ENCODE assay signal across 34 cellular contexts in genomic region chr17:8386841-8387240, GRCh38. TPM values are rescaled to one million over a fixed set of nuclear protein-coding genes. Genes with fewer than 3 reads are reported as not detected.
DNase-seq lines count a peak whose midpoint lies in the region; ATAC-seq and TF ChIP-seq lines count a peak whose summit lies in the region.
"Had no signal": no experiment of that assay in that cellular context is flagged by ENCODE, and none has a peak within 500 bp of the region (broad histone marks: within the 10 kb centered on the region; RNA-seq: fewer than 3 reads in every experiment).

No MANE protein-coding gene starts in this region.

- H3K36me3 Mint-ChIP-seq in CD4-positive, alpha-beta T cell (ENCODE audit: low read depth): peaks cover 21% of the 10 kb centered on the region
- H3K36me3 Mint-ChIP-seq in WTC11: peaks cover 12% of the 10 kb centered on the region
- H3K36me3 Mint-ChIP-seq in naive thymus-derived CD8-positive, alpha-beta T cell: peaks cover 0 to 11% (median 6%) of the 10 kb centered on the region in 3 donors

- H3K79me1 ChIP-seq in IMR-90 (ENCODE audit: low read depth in 1 of 2, low read length in 2 of 2): peaks cover 0 to 15% of the 10 kb centered on the region in 2 experiments; a peak in 2 of 4 replicates

- H3K9me3 Mint-ChIP-seq in CD4-positive, alpha-beta T cell: no peaks in the 10 kb centered on the region
- no peaks in the 10 kb centered on the region for H3K9me3 Mint-ChIP-seq in WTC11
- H3K9me3 Mint-ChIP-seq in naive thymus-derived CD8-positive, alpha-beta T cell: no peaks in the 10 kb centered on the region
- H3K9me3 Mint-ChIP-seq: activated CD4-positive, alpha-beta memory T cell treated with anti-CD3 and anti-CD28 coated beads for 36 hours; activated naive CD4-positive, alpha-beta T cell treated with anti-CD3 and anti-CD28 coated beads for 36 hours; CD14-positive monocyte; stimulated activated effector memory CD8-positive, alpha-beta T cell treated with anti-CD3 and anti-CD28 coated beads, Interleukin-12 subunit alpha, Interleukin-12 subunit beta, amount 100 ng/mL, for 72 hours had no signal

- H3K9me3 ChIP-seq in CD4-positive, alpha-beta T cell (ENCODE audit: control insufficient read depth, low read length): no peaks in the 10 kb centered on the region
- H3K9me3 ChIP-seq in IMR-90 (ENCODE audit: control insufficient read depth, insufficient read depth, low read length): no peaks in the 10 kb centered on the region
- H3K9me3 ChIP-seq in transverse colon: no peaks in the 10 kb centered on the region
- H3K9me3 ChIP-seq in gastrocnemius medialis: no peaks in the 10 kb centered on the region
- H3K9me3 ChIP-seq: ascending aorta, heart right ventricle, psoas muscle, thoracic aorta had no signal

- 0 out of 2 replicates have a peak overlapping the region, but pooled peaks have one; percentile 17 for H4K91ac ChIP-seq in IMR-90 (ENCODE audit: insufficient read depth, low read depth, low read length)

- WGBS in IMR-90 (ENCODE audit: extremely low coverage in 2 of 2, insufficient read length in 1 of 2), 2 experiments: no CpG with 5 or more reads among the region's 6 CpGs
- WGBS in transverse colon (ENCODE audit: low coverage in 1 of 2), 2 donors: 71 to 84% methylated on average over 6 of the region's 6 CpGs

- H3K4ac ChIP-seq in IMR-90 (ENCODE audit: low read depth, low read length): no peak overlapping the region; the same call in 1 of the 2 replicates

- in situ Hi-C loops in IMR-90 (cut with MboI; ENCODE audit: low sequenced_read_pairs): no loop called here
- in situ Hi-C loops in transverse colon (cut with MboI; ENCODE audit: low pct_ligation_motif_present in 1 of 4, low pct_unique_long_range_greater_than_20kb in 1 of 4, low sequenced_read_pairs in 3 of 4): no loop called here
- in situ Hi-C loops in gastrocnemius medialis (cut with MboI; ENCODE audit: low sequenced_read_pairs in 4 of 4): no loop called here

- H3K18ac ChIP-seq in IMR-90 (ENCODE audit: low read depth, low read length): no peak overlapping the region

- no peak overlapping the region for H2BK20ac ChIP-seq in IMR-90 (ENCODE audit: low read depth, low read length)

- H3K9ac ChIP-seq in IMR-90 (ENCODE audit: low read depth, low read length): no peak overlapping the region

- peaks cover 14% of the 10 kb centered on the region for H3K4me1 ChIP-seq in IMR-90 (ENCODE audit: control insufficient read depth, insufficient read depth, low read length)
- peaks cover 5 to 23% (median 16%) of the 10 kb centered on the region in 4 donors for H3K4me1 ChIP-seq in transverse colon
- peaks cover 8 to 11% of the 10 kb centered on the region in 2 donors for H3K4me1 ChIP-seq in gastrocnemius medialis

- H4K5ac ChIP-seq in IMR-90 (ENCODE audit: low read depth, low read length): no peak overlapping the region

- H3K4me3 ChIP-seq in IMR-90 (ENCODE audit: insufficient read depth, low read depth, low read length) (no peak overlapping the region), transverse colon (no peak overlapping the region), gastrocnemius medialis (no peak overlapping the region)
- H3K4me3 ChIP-seq: ascending aorta, dorsolateral prefrontal cortex, heart right ventricle, psoas muscle, skin epidermis, thoracic aorta had no signal

- CTCF ChIA-PET in CD4-positive, alpha-beta T cell (lab: Charles Lee): interaction anchor here (0.7 to 1.2 kb wide), 2 partner anchors 10 to 1151 kb away, joined by 3 to 4 read pairs; no protein-coding TSS in a partner anchor
- CTCF ChIA-PET in IMR-90 (lab: Yijun Ruan, JAX) (interaction anchor here (1.2 kb wide), 1 partner anchor 23 kb away, joined by 5 read pairs; no protein-coding TSS in a partner anchor), WTC11 (lab: Charles Lee) (interaction anchor here (0.8 to 1.6 kb wide), 3 partner anchors 23 to 399 kb away, joined by 3 to 5 read pairs (median 4); no protein-coding TSS in a partner anchor)

- no peak overlapping the region for H2AK9ac ChIP-seq in IMR-90 (replicated peaks; ENCODE audit: low read depth, low read length, poor library complexity)

- H3K27ac Mint-ChIP-seq in CD4-positive, alpha-beta T cell: peak overlapping the region; percentile 42
- 0 out of 2 replicates have a peak overlapping the region, but pooled peaks have one; percentile 11 for H3K27ac Mint-ChIP-seq in WTC11
- H3K27ac Mint-ChIP-seq in naive thymus-derived CD8-positive, alpha-beta T cell: peak overlapping the region in 7 of 10 donors; percentile 20 to 83 (median 44)
- H3K27ac Mint-ChIP-seq: activated CD4-positive, alpha-beta memory T cell treated with anti-CD3 and anti-CD28 coated beads for 36 hours; activated naive CD4-positive, alpha-beta T cell treated with anti-CD3 and anti-CD28 coated beads for 36 hours had no signal

- peak overlapping the region; percentile 76 for H3K4me3 Mint-ChIP-seq in CD4-positive, alpha-beta T cell
- H3K4me3 Mint-ChIP-seq in WTC11: no peak overlapping the region
- H3K4me3 Mint-ChIP-seq in naive thymus-derived CD8-positive, alpha-beta T cell: peak overlapping the region in 2 of 10 donors; percentile 5 to 37
- H3K4me3 Mint-ChIP-seq: activated CD4-positive, alpha-beta memory T cell treated with anti-CD3 and anti-CD28 coated beads for 36 hours; activated naive CD4-positive, alpha-beta T cell treated with anti-CD3 and anti-CD28 coated beads for 36 hours; CD14-positive monocyte; stimulated activated effector memory CD8-positive, alpha-beta T cell treated with anti-CD3 and anti-CD28 coated beads, Interleukin-12 subunit alpha, Interleukin-12 subunit beta, amount 100 ng/mL, for 72 hours had no signal

- H2BK5ac ChIP-seq in IMR-90 (ENCODE audit: low read depth, low read length, poor library complexity, severe bottlenecking): no peak overlapping the region

- no peak for TF ChIP-seq EP300 in transverse colon (IDR thresholded peaks at IDR 0.05; ENCODE audit: low read depth)

- H3K27ac ChIP-seq in CD4-positive, alpha-beta T cell (ENCODE audit: low read depth, low read length): no peak overlapping the region
- no peak overlapping the region for H3K27ac ChIP-seq in IMR-90 (ENCODE audit: insufficient read depth, low read length)
- no peak overlapping the region for H3K27ac ChIP-seq in transverse colon
- no peak overlapping the region for H3K27ac ChIP-seq in gastrocnemius medialis
- H3K27ac ChIP-seq: ascending aorta, dorsolateral prefrontal cortex, epithelial cell of prostate, heart right ventricle, psoas muscle, thoracic aorta, VCaP had no signal

- no peak overlapping the region for H2BK120ac ChIP-seq in IMR-90 (ENCODE audit: low read depth, low read length)

- no peak overlapping the region for H2AFZ ChIP-seq in IMR-90 (replicated peaks; ENCODE audit: low read length, poor library complexity)

- POLR2A ChIA-PET in CD4-positive, alpha-beta T cell (lab: Charles Lee): interaction anchor here (0.5 kb wide), 1 partner anchor 142 kb away, joined by 3 read pairs; no protein-coding TSS in a partner anchor
- POLR2A ChIA-PET in IMR-90 (lab: Charles Lee; ENCODE audit: unreplicated experiment) (interaction anchor here (0.5 kb wide), 1 partner anchor 735 kb away, joined by 4 read pairs; no protein-coding TSS in a partner anchor), WTC11 (lab: Charles Lee) (no interaction called here)
- POLR2A ChIA-PET in naive thymus-derived CD8-positive, alpha-beta T cell (lab: Charles Lee): interaction anchor here (0.6 to 0.7 kb wide), 2 partner anchors 49 to 361 kb away, joined by 3 read pairs; partner anchors contain the start of gene NDEL1

- no peak overlapping the region for H4K8ac ChIP-seq in IMR-90 (ENCODE audit: low read depth in 2 of 2, low read length in 2 of 2)

- ATAC-seq in CD4-positive, alpha-beta T cell (ENCODE audit: poor library complexity): no peak
- no peak for ATAC-seq in IMR-90 (ENCODE audit: low read depth)
- ATAC-seq in WTC11: no peak
- ATAC-seq in naive thymus-derived CD8-positive, alpha-beta T cell: no peak
- ATAC-seq in gastrocnemius medialis: no peak
- ATAC-seq: HCT116; heart right ventricle; psoas muscle; Right ventricle myocardium inferior; stimulated activated effector memory CD8-positive, alpha-beta T cell treated with anti-CD3 and anti-CD28 coated beads, Interleukin-12 subunit alpha, Interleukin-12 subunit beta, amount 100 ng/mL, for 72 hours had no signal

- dilution Hi-C loops in IMR-90 (cut with HindIII; ENCODE audit: low sequenced_read_pairs, unreplicated experiment): no loop called here

- H2AK5ac ChIP-seq in IMR-90 (ENCODE audit: low read depth, low read length): peak overlapping the region; percentile 27; the same call in 1 of the 2 replicates

- no peaks in the 10 kb centered on the region for H3K27me3 Mint-ChIP-seq in CD4-positive, alpha-beta T cell
- H3K27me3 Mint-ChIP-seq in WTC11 (ENCODE audit: low read depth): no peaks in the 10 kb centered on the region
- no peaks in the 10 kb centered on the region for H3K27me3 Mint-ChIP-seq in naive thymus-derived CD8-positive, alpha-beta T cell
- H3K27me3 Mint-ChIP-seq: activated CD4-positive, alpha-beta memory T cell treated with anti-CD3 and anti-CD28 coated beads for 36 hours had no signal

- peak overlapping the region; percentile 23; the same call in 1 of the 2 replicates for H3K4me2 ChIP-seq in IMR-90 (ENCODE audit: low read depth, low read length)

- no peak overlapping the region for H3K56ac ChIP-seq in IMR-90 (ENCODE audit: extremely low read depth, insufficient read depth, low read length)

- H3K9me1 ChIP-seq in IMR-90 (ENCODE audit: insufficient read depth, low read length): peaks cover 4% of the 10 kb centered on the region

- no peak for TF ChIP-seq RAD21 in IMR-90 (IDR thresholded peaks at IDR 0.05; ENCODE audit: low read length)

- no peak overlapping the region for H2BK15ac ChIP-seq in IMR-90 (ENCODE audit: low read depth, low read length)

- no peak for TF ChIP-seq POLR2A in IMR-90 (IDR thresholded peaks at IDR 0.05; ENCODE audit: low read depth, low read length)
- no peak for TF ChIP-seq POLR2A in transverse colon (IDR thresholded peaks at IDR 0.05)
- no peak for TF ChIP-seq POLR2A in gastrocnemius medialis (IDR thresholded peaks at IDR 0.05)

- no TSS peak for BruUV-seq in IMR-90 (replicated peaks; lab: Mats Ljungman, UMichigan)

- intact Hi-C loops in CD4-positive, alpha-beta T cell (cut with DNase I, micrococcal nuclease): loop anchor here (10.0 kb wide), 2 partner anchors 358 to 1372 kb away; partner anchors contain the start of genes CCDC42 (in 1 of the 2) and RNASEK (in 1 of the 2)
- intact Hi-C loops in IMR-90 (cut with micrococcal nuclease) (loop anchor here (10.0 kb wide), 1 partner anchor 238 kb away; no protein-coding TSS in a partner anchor), transverse colon (cut with DNase I; ENCODE audit: low total_unique reads) (no loop called here), gastrocnemius medialis (cut with DNase I; ENCODE audit: low total_unique reads) (no loop called here)

- peaks cover 34% of the 10 kb centered on the region for H3K4me1 Mint-ChIP-seq in CD4-positive, alpha-beta T cell (ENCODE audit: low read depth)
- peaks cover 24% of the 10 kb centered on the region for H3K4me1 Mint-ChIP-seq in WTC11
- peaks cover 12 to 47% (median 43%) of the 10 kb centered on the region in 4 donors for H3K4me1 Mint-ChIP-seq in naive thymus-derived CD8-positive, alpha-beta T cell

- no peaks in the 10 kb centered on the region for H3K27me3 ChIP-seq in CD4-positive, alpha-beta T cell (ENCODE audit: control insufficient read depth, insufficient read depth, low read length)
- no peaks in the 10 kb centered on the region for H3K27me3 ChIP-seq in IMR-90 (ENCODE audit: control insufficient read depth, insufficient read depth, low read length)
- no peaks in the 10 kb centered on the region for H3K27me3 ChIP-seq in transverse colon
- no peaks in the 10 kb centered on the region for H3K27me3 ChIP-seq in gastrocnemius medialis
- H3K27me3 ChIP-seq: ascending aorta, dorsolateral prefrontal cortex had no signal

- peaks cover 16% of the 10 kb centered on the region; the same call in 1 of the 2 replicates for H4K20me1 ChIP-seq in IMR-90 (ENCODE audit: insufficient read depth, low read length)

- H3K23ac ChIP-seq in IMR-90 (ENCODE audit: low read depth, low read length): no peak overlapping the region

- peaks cover 2% of the 10 kb centered on the region; the same call in 1 of the 2 replicates for H3K36me3 ChIP-seq in IMR-90 (ENCODE audit: control insufficient read depth, insufficient read depth, low read length)
- H3K36me3 ChIP-seq in transverse colon: no peaks in the 10 kb centered on the region
- peaks cover 0 to 2% of the 10 kb centered on the region in 2 donors for H3K36me3 ChIP-seq in gastrocnemius medialis
- H3K36me3 ChIP-seq: ascending aorta, thoracic aorta had no signal

- TF ChIP-seq CTCF in CD4-positive, alpha-beta T cell (IDR thresholded peaks at IDR 0.05): no peak
- TF ChIP-seq CTCF in IMR-90 (conservative IDR thresholded peaks at IDR 0.05; ENCODE audit: low read depth, low read length) (no peak), WTC11 (IDR thresholded peaks at IDR 0.05) (no peak), transverse colon (IDR thresholded peaks at IDR 0.05) (no peak), gastrocnemius medialis (IDR thresholded peaks at IDR 0.05 in 4 of 5, conservative IDR thresholded peaks at IDR 0.05 in 1 of 5) (no peak)

- no peak overlapping the region for H3K14ac ChIP-seq in IMR-90 (replicated peaks; ENCODE audit: low read depth, low read length)

- no peak for DNase-seq in CD4-positive, alpha-beta T cell
- DNase-seq in IMR-90 (no peak), WTC11 (ENCODE audit: low spot score) (no peak), transverse colon (no peak), superior temporal gyrus (ENCODE audit: extremely low spot score) (no peak), gastrocnemius medialis (no peak)
- DNase-seq in naive thymus-derived CD8-positive, alpha-beta T cell: no peak
- DNase-seq in stimulated activated naive CD4-positive, alpha-beta T cell treated with Interleukin-2 at 50 U/mL for 16 hours (lab: John Stamatoyannopoulos, UW): no peak
- DNase-seq: activated CD4-positive, alpha-beta memory T cell treated with anti-CD3 and anti-CD28 coated beads for 36 hours; activated naive CD4-positive, alpha-beta T cell treated with anti-CD3 and anti-CD28 coated beads for 36 hours; activated T-cell treated with anti-CD3 and anti-CD28 coated beads for 4 hours; DMS153; dorsolateral prefrontal cortex; GDM1; heart right ventricle; Karpas-422; NCI-H1930; NCI-H748 treated with DMSO at 0.1 percent for 48 hours; psoas muscle; stimulated activated CD4-positive, alpha-beta T cell treated with anti-CD3 and anti-CD28 coated beads, Interleukin-1b, Interleukin-23, amount 100 ng/mL, for 48 hours; SW 1271 had no signal

RNA-seq across cellular contexts. Expression of gene RPL26, which starts 3.8 kb away (rescaled TPM):
- total RNA-seq in CD4-positive, alpha-beta T cell: 1,000 to 10,000 TPM; 2,959 to 3,104 TPM
- 5,013 and 5,721 TPM in 2 replicates for total RNA-seq in IMR-90 (2012; rRNA removed)
- 3,797 and 4,763 TPM in 2 replicates for polyA plus RNA-seq in IMR-90 (2012; rRNA removed)
- 1,326 and 3,570 TPM in 2 replicates for polyA plus RNA-seq in IMR-90 (2012; cell fraction: cytosol; rRNA removed)
- polyA plus RNA-seq in IMR-90 (2012; cell fraction: nucleus; rRNA removed; ENCODE audit: low replicate concordance): 132 and 1,784 TPM in 2 replicates
- 1,825 to 2,081 TPM (median 2,046 TPM) in 3 replicates for total RNA-seq in WTC11 (2021)
- 1,000 to 10,000 TPM; 2,896 to 2,977 TPM for total RNA-seq in naive thymus-derived CD8-positive, alpha-beta T cell
- 1,000 to 10,000 TPM; 1,685 to 2,097 (median 2,039) TPM for polyA plus RNA-seq in naive thymus-derived CD8-positive, alpha-beta T cell
- 1,000 to 10,000 TPM in 3 of 4 donors, 100 to 1,000 TPM in 1; 714 to 2,921 (median 2,064) TPM for total RNA-seq in transverse colon
- total RNA-seq in gastrocnemius medialis: 1,000 to 10,000 TPM; 2,392 to 2,913 (median 2,833) TPM

RNA-seq across cellular contexts. Expression of gene RNF222, which starts 10.8 kb away (rescaled TPM):
- 1 to 10 TPM; 1.2 TPM for total RNA-seq in CD4-positive, alpha-beta T cell
- total RNA-seq in IMR-90 (2012; rRNA removed) (not detected in 2 replicates), WTC11 (2021) (not detected in 3 replicates), transverse colon (not detected), gastrocnemius medialis (not detected)
- not detected in 2 replicates for polyA plus RNA-seq in IMR-90 (2012; rRNA removed)
- not detected in 2 replicates for polyA plus RNA-seq in IMR-90 (2012; cell fraction: cytosol; rRNA removed)
- 0.03 TPM in 1 of 2 replicates, not detected in the other for polyA plus RNA-seq in IMR-90 (2012; cell fraction: nucleus; rRNA removed; ENCODE audit: low replicate concordance)
- under 1 TPM; 0.18 to 0.19 TPM for total RNA-seq in naive thymus-derived CD8-positive, alpha-beta T cell
- under 1 TPM in 2 of 3 donors, not detected in 1; 0.15 to 0.19 TPM for polyA plus RNA-seq in naive thymus-derived CD8-positive, alpha-beta T cell
- total RNA-seq: activated CD4-positive, alpha-beta memory T cell treated with anti-CD3 and anti-CD28 coated beads for 36 hours; ascending aorta; fibroblast of villous mesenchyme; heart right ventricle; mesenteric fat pad; psoas muscle; Right ventricle myocardium inferior had no signal
- polyA plus RNA-seq: AG04450, CD14-positive monocyte, heart right ventricle, psoas muscle had no signal

RNA-seq across cellular contexts. Expression of gene ODF4, which starts 47.2 kb away (rescaled TPM):
- total RNA-seq in CD4-positive, alpha-beta T cell: not detected
- not detected in 2 replicates for total RNA-seq in IMR-90 (2012; rRNA removed)
- polyA plus RNA-seq in IMR-90 (2012; rRNA removed): not detected in 2 replicates
- polyA plus RNA-seq in IMR-90 (2012; cell fraction: cytosol; rRNA removed): not detected in 2 replicates
- not detected in 2 replicates for polyA plus RNA-seq in IMR-90 (2012; cell fraction: nucleus; rRNA removed; ENCODE audit: low replicate concordance)
- not detected in 3 replicates for total RNA-seq in WTC11 (2021)
- not detected for total RNA-seq in naive thymus-derived CD8-positive, alpha-beta T cell
- polyA plus RNA-seq in naive thymus-derived CD8-positive, alpha-beta T cell: not detected
- total RNA-seq in transverse colon: not detected
- not detected for total RNA-seq in gastrocnemius medialis
- total RNA-seq: activated CD4-positive, alpha-beta memory T cell treated with anti-CD3 and anti-CD28 coated beads for 36 hours; activated naive CD4-positive, alpha-beta T cell treated with anti-CD3 and anti-CD28 coated beads for 36 hours; ascending aorta; dorsolateral prefrontal cortex; fibroblast of villous mesenchyme; heart right ventricle; mesenteric fat pad; OCI-LY7; psoas muscle; Right ventricle myocardium inferior; thoracic aorta had no signal
- polyA plus RNA-seq: AG04450, CD14-positive monocyte, heart right ventricle, psoas muscle had no signal

RNA-seq across cellular contexts. Expression of gene NDEL1, which starts 48.8 kb away (rescaled TPM):
- 100 to 1,000 TPM; 300 to 313 TPM for total RNA-seq in CD4-positive, alpha-beta T cell
- total RNA-seq in IMR-90 (2012; rRNA removed) (28.9 and 40.3 TPM in 2 replicates), WTC11 (2021) (23.8 to 34.7 TPM (median 27.4 TPM) in 3 replicates), transverse colon (10 to 100 TPM; 28.3 to 82.4 (median 77.2) TPM), gastrocnemius medialis (10 to 100 TPM; 31.3 to 60.6 (median 41.5) TPM)
- polyA plus RNA-seq in IMR-90 (2012; rRNA removed): 95.6 and 97.7 TPM in 2 replicates
- polyA plus RNA-seq in IMR-90 (2012; cell fraction: cytosol; rRNA removed): 53.9 and 88.1 TPM in 2 replicates
- polyA plus RNA-seq in IMR-90 (2012; cell fraction: nucleus; rRNA removed; ENCODE audit: low replicate concordance): 152 and 190 TPM in 2 replicates
- 100 to 1,000 TPM in 1 of 2 experiments, 10 to 100 TPM in 1; 99.8 to 113 TPM for total RNA-seq in naive thymus-derived CD8-positive, alpha-beta T cell
- polyA plus RNA-seq in naive thymus-derived CD8-positive, alpha-beta T cell: 10 to 100 TPM; 40.3 to 56.8 (median 47.8) TPM

Comparison
In these comparisons a context has a peak if more than half of its experiments do, and no peak if none do; other contexts are left out.
1. intact Hi-C loops: an anchor here in CD4-positive, alpha-beta T cell (10.0 kb wide) and IMR-90 (10.0 kb wide); none called in transverse colon and gastrocnemius medialis.